In genomic region chr4:36757623-36758311, GRCh38 we compare ENCODE assay signal across 19 cellular contexts.
DNase-seq lines count a peak whose midpoint lies in the region; ATAC-seq, FAIRE-seq and TF ChIP-seq lines count a peak whose summit lies in the region.
"Had no signal": no experiment of that assay in that cellular context is flagged by ENCODE, and none has a peak within 500 bp of the region (broad histone marks: within the 10 kb centered on the region; RNA-seq: fewer than 3 reads in every experiment).

No MANE protein-coding gene starts in this region.

- H3K4me1 Mint-ChIP-seq in endodermal cell = peaks cover 18% of the 10 kb centered on the region
- H3K4me1 Mint-ChIP-seq in CD8-positive, alpha-beta T cell (ENCODE audit: low read depth) = no peaks in the 10 kb centered on the region
- H3K4me1 Mint-ChIP-seq: IgD-negative memory B cell, T-helper 17 cell had no signal

- intact Hi-C loops in CD8-positive, alpha-beta T cell (cut with DNase I, micrococcal nuclease) = no loop called here

- CTCF ChIA-PET in CD8-positive, alpha-beta T cell (lab: Charles Lee) = no interaction called here

- POLR2A ChIA-PET in CD8-positive, alpha-beta T cell (lab: Charles Lee) = no interaction called here

- H3K36me3 ChIP-seq in HUES6 (ENCODE audit: control insufficient read depth, insufficient read depth, low read length) (no peaks in the 10 kb centered on the region), OCI-LY3 (replicated peaks; ENCODE audit: low read depth, low read length) (no peaks in the 10 kb centered on the region), endodermal cell (ENCODE audit: control insufficient read depth, insufficient read depth, low read length) (no peaks in the 10 kb centered on the region)
- H3K36me3 ChIP-seq in CD8-positive, alpha-beta T cell (ENCODE audit: insufficient read depth, low read length) = no peaks in the 10 kb centered on the region
- H3K36me3 ChIP-seq: BE2C, HAP-1 had no signal

- DNase-seq in endodermal cell = peak; percentile 55
- no peak for DNase-seq in GM19239 (ENCODE audit: insufficient read length, low spot score)
- DNase-seq in CD8-positive, alpha-beta T cell = no peak
- DNase-seq: BE2C, EL, Karpas-422, NCI-H1417, NCI-H187, NCI-H446 treated with DMSO at 0.1 percent for 48 hours, Right ventricle myocardium superior, SW 1271, T-helper 17 cell had no signal

- H3K27ac ChIP-seq in HUES6 (ENCODE audit: low read depth, low read length) (peak overlapping the region; percentile 66; the same call in 1 of the 2 replicates), OCI-LY3 (ENCODE audit: low read length) (no peak overlapping the region), endodermal cell (ENCODE audit: low read depth, low read length) (no peak overlapping the region)
- no peak overlapping the region for H3K27ac ChIP-seq in CD8-positive, alpha-beta T cell (ENCODE audit: low read depth, low read length)
- H3K27ac ChIP-seq: HL-60 had no signal

- H3K4me3 ChIP-seq in HUES6 (ENCODE audit: low read depth, low read length) (peak overlapping the region; percentile 7; the same call in 1 of the 2 replicates), OCI-LY3 (ENCODE audit: low read length) (no peak overlapping the region), endodermal cell (ENCODE audit: low read length) (no peak overlapping the region)
- no peak overlapping the region for H3K4me3 ChIP-seq in CD8-positive, alpha-beta T cell (ENCODE audit: low read depth, low read length)
- H3K4me3 ChIP-seq: HAP-1 had no signal

- no peaks in the 10 kb centered on the region for H3K9me3 Mint-ChIP-seq in endodermal cell
- H3K9me3 Mint-ChIP-seq in CD8-positive, alpha-beta T cell = peaks cover 2% of the 10 kb centered on the region

- no peaks in the 10 kb centered on the region for H3K79me2 ChIP-seq in OCI-LY3 (ENCODE audit: low read length)

- 74 to 77% methylated on average over 3 of the region's 3 CpGs for WGBS in endodermal cell (ENCODE audit: insufficient coverage in 1 of 2, insufficient read length in 1 of 2), 2 experiments

- TF ChIP-seq CTCF in OCI-LY3 (IDR thresholded peaks at IDR 0.05; ENCODE audit: low read depth, low read length) (no peak), endodermal cell (conservative IDR thresholded peaks at IDR 0.05) (no peak)
- TF ChIP-seq CTCF in CD8-positive, alpha-beta T cell (IDR thresholded peaks at IDR 0.05) = no peak

- peaks cover 40% of the 10 kb centered on the region for H3K4me1 ChIP-seq in HUES6 (ENCODE audit: control insufficient read depth, insufficient read depth, low read length)
- H3K4me1 ChIP-seq in OCI-LY3 (ENCODE audit: low read length) = peaks cover 7% of the 10 kb centered on the region
- H3K4me1 ChIP-seq in endodermal cell (ENCODE audit: control insufficient read depth, insufficient read depth, low read length) = peaks cover 10% of the 10 kb centered on the region
- H3K4me1 ChIP-seq in CD8-positive, alpha-beta T cell (ENCODE audit: insufficient read depth, low read length) = no peaks in the 10 kb centered on the region
- H3K4me1 ChIP-seq: BE2C had no signal

- H3K4me2 ChIP-seq in OCI-LY3 (ENCODE audit: low read length) = no peak overlapping the region

- H3K9ac ChIP-seq in HUES6 (ENCODE audit: low read length) (peak overlapping the region; percentile 55), OCI-LY3 (ENCODE audit: low read length) (no peak overlapping the region), endodermal cell (ENCODE audit: extremely low read depth, low read length, poor library complexity, severe bottlenecking) (no peak overlapping the region)

- no peaks in the 10 kb centered on the region for H4K20me1 ChIP-seq in OCI-LY3 (ENCODE audit: insufficient read depth, low read length)

- H3K36me3 Mint-ChIP-seq in endodermal cell (ENCODE audit: low read depth) = no peaks in the 10 kb centered on the region
- no peaks in the 10 kb centered on the region for H3K36me3 Mint-ChIP-seq in CD8-positive, alpha-beta T cell
- H3K36me3 Mint-ChIP-seq: IgD-negative memory B cell had no signal

- H3K9me3 ChIP-seq in HUES6 (ENCODE audit: control insufficient read depth, insufficient read depth, low read depth, low read length) (no peaks in the 10 kb centered on the region), OCI-LY3 (ENCODE audit: insufficient read depth, low read length) (no peaks in the 10 kb centered on the region), endodermal cell (ENCODE audit: control insufficient read depth, low read length) (no peaks in the 10 kb centered on the region)
- H3K9me3 ChIP-seq in CD8-positive, alpha-beta T cell (ENCODE audit: low read length) = no peaks in the 10 kb centered on the region
- H3K9me3 ChIP-seq: HAP-1 had no signal

- ATAC-seq in HG02678 (IDR thresholded peaks at IDR 0.05; ENCODE audit: unreplicated experiment) = no peak
- no peak for ATAC-seq in CD8-positive, alpha-beta T cell
- no peak for ATAC-seq in GM21423 (IDR thresholded peaks at IDR 0.05; ENCODE audit: unreplicated experiment)
- ATAC-seq: T-helper 17 cell had no signal

- peak overlapping the region; percentile 31; the same call in 1 of the 2 replicates for H2AFZ ChIP-seq in OCI-LY3 (ENCODE audit: low read depth, low read length)

- no peak overlapping the region for H3K27ac Mint-ChIP-seq in endodermal cell
- no peak overlapping the region for H3K27ac Mint-ChIP-seq in CD8-positive, alpha-beta T cell
- H3K27ac Mint-ChIP-seq: IgD-negative memory B cell, T-helper 17 cell had no signal

- no peak for FAIRE-seq in GM19239 (lab: Jason Lieb, UNC)

- H3K4me3 Mint-ChIP-seq in endodermal cell = no peak overlapping the region
- H3K4me3 Mint-ChIP-seq in CD8-positive, alpha-beta T cell = no peak overlapping the region
- H3K4me3 Mint-ChIP-seq: IgD-negative memory B cell, T-helper 17 cell had no signal

- H3K27me3 ChIP-seq in HUES6 (ENCODE audit: control insufficient read depth, insufficient read depth, low read length) (peaks cover 3% of the 10 kb centered on the region; the same call in 1 of the 2 replicates), OCI-LY3 (ENCODE audit: low read depth, low read length) (no peaks in the 10 kb centered on the region), endodermal cell (ENCODE audit: control insufficient read depth, insufficient read depth, low read length, poor library complexity, severe bottlenecking) (no peaks in the 10 kb centered on the region)
- no peaks in the 10 kb centered on the region for H3K27me3 ChIP-seq in CD8-positive, alpha-beta T cell (ENCODE audit: insufficient read depth, low read length)
- H3K27me3 ChIP-seq: BE2C had no signal

- peaks cover 2% of the 10 kb centered on the region for H3K27me3 Mint-ChIP-seq in endodermal cell (ENCODE audit: insufficient read depth)
- peaks cover 4% of the 10 kb centered on the region for H3K27me3 Mint-ChIP-seq in CD8-positive, alpha-beta T cell (ENCODE audit: low read depth)
- H3K27me3 Mint-ChIP-seq: T-helper 17 cell had no signal
